ENCODE assay signal across 19 cellular contexts in the genomic region with DNA sequence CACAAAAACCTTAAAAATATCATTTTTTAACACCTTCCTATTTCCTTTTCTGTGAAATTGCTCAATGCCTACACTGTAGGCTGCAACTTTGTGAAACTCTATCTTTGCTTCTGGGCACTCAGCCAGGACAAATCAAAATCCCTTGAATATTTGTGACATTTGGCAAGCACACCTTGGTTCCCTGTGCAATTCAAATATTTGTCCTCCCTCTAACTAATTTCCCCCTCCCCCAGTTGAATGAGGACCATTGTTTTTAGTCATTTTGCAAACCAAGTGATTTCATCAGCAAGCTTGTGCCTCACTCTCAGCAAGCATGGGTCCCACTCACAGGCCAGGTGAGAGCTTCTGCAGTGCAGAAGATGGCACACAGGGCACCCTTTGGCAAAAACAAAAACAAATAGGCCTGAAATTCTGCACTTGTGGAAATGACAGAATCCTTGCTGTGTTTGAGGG.
DNase-seq lines count a peak whose midpoint lies in the region; ATAC-seq and TF ChIP-seq lines count a peak whose summit lies in the region.
"Had no signal": no experiment of that assay in that cellular context is flagged by ENCODE, and none has a peak within 500 bp of the region (broad histone marks: within the 10 kb centered on the region; RNA-seq: fewer than 3 reads in every experiment).

No MANE protein-coding gene starts in this region.

- H3K9me2 ChIP-seq in PC-3 (replicated peaks; ENCODE audit: low read length): no peaks in the 10 kb centered on the region
- H3K9me2 ChIP-seq: SK-N-SH had no signal

- no peaks in the 10 kb centered on the region for H3K9me3 ChIP-seq in PC-3 (ENCODE audit: low read length)
- H3K9me3 ChIP-seq in lung (ENCODE audit: control insufficient read depth in 2 of 2, insufficient read depth in 1 of 2, low read length in 1 of 2): no peaks in the 10 kb centered on the region
- H3K9me3 ChIP-seq in HAP-1: no peaks in the 10 kb centered on the region
- H3K9me3 ChIP-seq: psoas muscle, SK-N-SH, tibial artery had no signal

- no peaks in the 10 kb centered on the region for H3K27me3 ChIP-seq in PC-3 (ENCODE audit: low read length)
- no peaks in the 10 kb centered on the region for H3K27me3 ChIP-seq in lung (ENCODE audit: control insufficient read depth, insufficient read depth)
- no peaks in the 10 kb centered on the region for H3K27me3 ChIP-seq in HAP-1 (ENCODE audit: low read depth)
- H3K27me3 ChIP-seq: neural progenitor cell, tibial artery had no signal

- peak; percentile 44 for DNase-seq in HuH-7 (ENCODE audit: low spot score)
- peak; percentile 68 for DNase-seq in NCI-H2029 treated with DMSO at 0.1 percent for 48 hours (lab: John Stamatoyannopoulos, UW)
- peak; percentile 9 for DNase-seq in PC-3
- DNase-seq in lung (ENCODE audit: low spot score): peak; percentile 66
- DNase-seq in HAP-1 (ENCODE audit: low spot score in 2 of 2): no peak
- no peak for DNase-seq in activated naive CD4-positive, alpha-beta T cell treated with anti-CD3 and anti-CD28 coated beads, Interleukin-2, amount 50 U/mL, for 72 hours (ENCODE audit: low spot score in 2 of 2)
- DNase-seq: activated CD8-positive, alpha-beta T cell treated with anti-CD3 and anti-CD28 coated beads for 36 hours; dermis blood vessel endothelial cell; NCI-H1694; psoas muscle; SK-N-SH; stimulated activated CD4-positive, alpha-beta T cell treated with anti-CD3 and anti-CD28 coated beads, Interleukin-2, amount 100 ng/mL, for 48 hours; stimulated activated naive CD4-positive, alpha-beta T cell treated with Interleukin-2 at 50 U/mL for 16 hours; tibial artery had no signal

- H4K20me1 ChIP-seq in PC-3 (ENCODE audit: low read length): no peaks in the 10 kb centered on the region

- H3K36me3 ChIP-seq in PC-3 (ENCODE audit: low read depth, low read length): no peaks in the 10 kb centered on the region
- no peaks in the 10 kb centered on the region for H3K36me3 ChIP-seq in lung (ENCODE audit: control insufficient read depth in 2 of 2, insufficient read depth in 2 of 2, low read length in 2 of 2)
- no peaks in the 10 kb centered on the region for H3K36me3 ChIP-seq in HAP-1 (replicated peaks)
- H3K36me3 ChIP-seq: neural progenitor cell, tibial artery had no signal

- no peaks in the 10 kb centered on the region for H3F3A ChIP-seq in PC-3 (ENCODE audit: low read length, unreplicated experiment)

- no peaks in the 10 kb centered on the region for H3K79me2 ChIP-seq in PC-3 (ENCODE audit: low read length)

- H3K4me1 ChIP-seq in PC-3 (ENCODE audit: insufficient read depth, low read length): no peaks in the 10 kb centered on the region
- no peaks in the 10 kb centered on the region for H3K4me1 ChIP-seq in lung (ENCODE audit: control insufficient read depth in 2 of 2, insufficient read depth in 2 of 2, low read length in 2 of 2)
- no peaks in the 10 kb centered on the region for H3K4me1 ChIP-seq in HAP-1
- H3K4me1 ChIP-seq: neural progenitor cell, psoas muscle, tibial artery had no signal

- no peak overlapping the region for H3K9ac ChIP-seq in PC-3 (ENCODE audit: low read length)
- H3K9ac ChIP-seq: neural progenitor cell, SK-N-SH had no signal

- H3K27ac ChIP-seq in PC-3 (ENCODE audit: low read length) (no peak overlapping the region), lung (ENCODE audit: low read depth in 1 of 2, low read length in 1 of 2) (no peak overlapping the region)
- H3K27ac ChIP-seq: neural progenitor cell, psoas muscle, skin epidermis, tibial artery had no signal

- CTCF ChIA-PET in PC-3 (lab: Charles Lee): no interaction called here

- intact Hi-C loops in PC-3 (cut with micrococcal nuclease): no loop called here

- H3K4me3 ChIP-seq in PC-3 (ENCODE audit: low read length) (no peak overlapping the region), lung (no peak overlapping the region), HAP-1 (no peak overlapping the region)
- H3K4me3 ChIP-seq: neural progenitor cell, psoas muscle, skin epidermis, tibial artery had no signal

- no peak for ATAC-seq in PC-3
- ATAC-seq in lung (ENCODE audit: insufficient read depth, low FRiP score): no peak
- no peak for ATAC-seq in activated naive CD4-positive, alpha-beta T cell treated with anti-CD3 and anti-CD28 coated beads, Interleukin-2, amount 50 U/mL, for 72 hours
- no peak for ATAC-seq in HG03520 (IDR thresholded peaks at IDR 0.05; ENCODE audit: unreplicated experiment)
- ATAC-seq: activated CD8-positive, alpha-beta T cell treated with anti-CD3 and anti-CD28 coated beads for 36 hours; HCT116; psoas muscle had no signal

- TF ChIP-seq CTCF in PC-3 (conservative IDR thresholded peaks at IDR 0.05; ENCODE audit: low read depth, low read length) (no peak), lung (IDR thresholded peaks at IDR 0.05; ENCODE audit: control extremely low read depth, extremely low read depth) (no peak)

- BruUV-seq in PC-3 (replicated peaks; lab: Mats Ljungman, UMichigan): no TSS peak

- no peak overlapping the region for H3K4me2 ChIP-seq in PC-3 (ENCODE audit: low read length)
- H3K4me2 ChIP-seq: neural progenitor cell, SK-N-SH had no signal

- no peak overlapping the region for H3K27ac Mint-ChIP-seq in activated naive CD4-positive, alpha-beta T cell treated with anti-CD3 and anti-CD28 coated beads, Interleukin-2, amount 50 U/mL, for 72 hours
- H3K27ac Mint-ChIP-seq: activated CD8-positive, alpha-beta T cell treated with anti-CD3 and anti-CD28 coated beads for 36 hours; neural progenitor cell; T-helper 2 cell treated with Interferon-gamma antibody and Interleukin-4, amounts not matched to agents 5 μg/mL and 100 μg/mL, for 36 hours had no signal

- in situ Hi-C loops in HAP-1 (cut with MboI; ENCODE audit: low sequenced_read_pairs): no loop called here

- no peaks in the 10 kb centered on the region for H3K36me3 Mint-ChIP-seq in activated naive CD4-positive, alpha-beta T cell treated with anti-CD3 and anti-CD28 coated beads, Interleukin-2, amount 50 U/mL, for 72 hours
- H3K36me3 Mint-ChIP-seq: neural progenitor cell had no signal

- H3K9me3 Mint-ChIP-seq in activated naive CD4-positive, alpha-beta T cell treated with anti-CD3 and anti-CD28 coated beads, Interleukin-2, amount 50 U/mL, for 72 hours: peaks cover 11 to 25% of the 10 kb centered on the region in 2 donors

- H2AFZ ChIP-seq in PC-3 (ENCODE audit: low read length): no peak overlapping the region
- H2AFZ ChIP-seq: neural progenitor cell had no signal

- POLR2A ChIA-PET in PC-3 (lab: Charles Lee; ENCODE audit: unreplicated experiment): no interaction called here

Comparison
In these comparisons a context has a peak if more than half of its experiments do, and no peak if none do; other contexts are left out.
1. DNase-seq: peak in HuH-7 (single experiment), NCI-H2029 treated with DMSO at 0.1 percent for 48 hours (single experiment), PC-3 (single experiment) and lung (single experiment); none in HAP-1 (0 of 2) and activated naive CD4-positive, alpha-beta T cell treated with anti-CD3 and anti-CD28 coated beads, Interleukin-2, amount 50 U/mL, for 72 hours (0 of 2).